ENCODE assay signal across 1 cellular context in the genomic region with DNA sequence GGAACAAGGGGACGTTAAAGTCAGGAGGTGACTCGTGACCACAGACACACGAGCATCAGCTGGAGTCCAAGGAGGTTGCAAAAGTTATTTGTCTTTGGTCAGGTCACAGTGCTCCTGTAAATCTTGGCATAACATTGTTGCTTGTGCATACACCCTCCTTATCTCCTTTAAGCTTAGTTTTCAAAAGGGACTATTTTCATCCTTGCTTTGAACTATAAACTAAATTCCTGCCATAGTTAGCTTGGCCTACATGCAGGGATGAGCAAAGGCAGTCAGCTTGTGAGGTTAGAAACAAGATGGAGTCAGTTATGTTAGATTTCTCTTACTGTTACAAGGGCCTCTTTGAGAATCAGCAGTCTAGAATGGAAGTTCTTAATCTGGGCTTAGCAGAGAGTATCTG.
TF ChIP-seq lines count a peak whose summit lies in the region.

No MANE protein-coding gene starts in this region.

TF ChIP-seq in K562, 482 proteins besides CTCF, POLR2A, EP300 and RAD21 (continues in another document):
- TF ChIP-seq, protein P1, sequence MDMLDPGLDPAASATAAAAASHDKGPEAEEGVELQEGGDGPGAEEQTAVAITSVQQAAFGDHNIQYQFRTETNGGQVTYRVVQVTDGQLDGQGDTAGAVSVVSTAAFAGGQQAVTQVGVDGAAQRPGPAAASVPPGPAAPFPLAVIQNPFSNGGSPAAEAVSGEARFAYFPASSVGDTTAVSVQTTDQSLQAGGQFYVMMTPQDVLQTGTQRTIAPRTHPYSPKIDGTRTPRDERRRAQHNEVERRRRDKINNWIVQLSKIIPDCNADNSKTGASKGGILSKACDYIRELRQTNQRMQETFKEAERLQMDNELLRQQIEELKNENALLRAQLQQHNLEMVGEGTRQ (CRISPR knock-in tag; IDR thresholded peaks at IDR 0.05): no peak
- TF ChIP-seq MED1 (CRISPR knock-in tag; IDR thresholded peaks at IDR 0.05; ENCODE audit: borderline replicate concordance) (no peak), CXXC5 (CRISPR knock-in tag; IDR thresholded peaks at IDR 0.05) (peak; percentile 42; the same call in 1 of the 2 replicates), DMBX1 (CRISPR knock-in tag; IDR thresholded peaks at IDR 0.05; ENCODE audit: borderline replicate concordance) (peak; percentile 62; the same call in 1 of the 2 replicates), MCM7 (IDR thresholded peaks at IDR 0.05) (no peak), FOXA3 (CRISPR knock-in tag; conservative IDR thresholded peaks at IDR 0.05 in 1 of 2, IDR thresholded peaks at IDR 0.05 in 1 of 2) (no peak), RBM17 (IDR thresholded peaks at IDR 0.05; ENCODE audit: borderline replicate concordance, low read depth, low read length) (no peak), L3MBTL2 (IDR thresholded peaks at IDR 0.05) (no peak), TEAD1 (CRISPR knock-in tag; IDR thresholded peaks at IDR 0.05) (peak in 1 of 2 experiments; percentile 53; a peak in 1 of 4 replicates), NFE2L1 (tag; IDR thresholded peaks at IDR 0.05; ENCODE audit: borderline replicate concordance, low read depth) (0 out of 2 replicates have a peak, but pooled peaks have one; percentile 14), ERF (CRISPR knock-in tag; IDR thresholded peaks at IDR 0.05) (no peak), ZKSCAN8 (CRISPR knock-in tag; IDR thresholded peaks at IDR 0.05) (peak; percentile 66; the same call in 1 of the 2 replicates), ARID2 (IDR thresholded peaks at IDR 0.05) (no peak), ZNF324 (CRISPR knock-in tag; IDR thresholded peaks at IDR 0.05) (no peak), BMI1 (IDR thresholded peaks at IDR 0.05; ENCODE audit: low read length) (no peak), YY1 (IDR thresholded peaks at IDR 0.05; ENCODE audit: borderline replicate concordance in 1 of 3, control insufficient read depth in 1 of 3, extremely low read depth in 1 of 3, insufficient read depth in 3 of 3, insufficient read length in 1 of 3, insufficient replicate concordance in 2 of 3, low read depth in 1 of 3, low read length in 2 of 3) (no peak), BACH1 (tag; IDR thresholded peaks at IDR 0.05) (peak; percentile 75), GATA2 (CRISPR knock-in tag; IDR thresholded peaks at IDR 0.05) (no peak), ZNF584 (CRISPR knock-in tag; IDR thresholded peaks at IDR 0.05; ENCODE audit: low read depth) (peak; percentile 34; the same call in 1 of the 2 replicates), PURB (CRISPR knock-in tag; IDR thresholded peaks at IDR 0.05; ENCODE audit: low read depth) (no peak), STAT5A (IDR thresholded peaks at IDR 0.05; ENCODE audit: borderline replicate concordance, low read length) (no peak), NFXL1 (CRISPR knock-in tag; IDR thresholded peaks at IDR 0.05) (peak; percentile 88), ELF2 (CRISPR knock-in tag; IDR thresholded peaks at IDR 0.05) (no peak), SMAD4 (CRISPR knock-in tag; conservative IDR thresholded peaks at IDR 0.05) (peak; percentile 71), ZNF23 (CRISPR knock-in tag; IDR thresholded peaks at IDR 0.05) (no peak), GTF2A2 (tag; IDR thresholded peaks at IDR 0.05) (0 out of 2 replicates have a peak, but pooled peaks have one; percentile 40), ZC3H11A (IDR thresholded peaks at IDR 0.05; ENCODE audit: low read depth, low read length) (no peak), ELF1 (tag; IDR thresholded peaks at IDR 0.05) (no peak)
- TF ChIP-seq, protein P2, sequence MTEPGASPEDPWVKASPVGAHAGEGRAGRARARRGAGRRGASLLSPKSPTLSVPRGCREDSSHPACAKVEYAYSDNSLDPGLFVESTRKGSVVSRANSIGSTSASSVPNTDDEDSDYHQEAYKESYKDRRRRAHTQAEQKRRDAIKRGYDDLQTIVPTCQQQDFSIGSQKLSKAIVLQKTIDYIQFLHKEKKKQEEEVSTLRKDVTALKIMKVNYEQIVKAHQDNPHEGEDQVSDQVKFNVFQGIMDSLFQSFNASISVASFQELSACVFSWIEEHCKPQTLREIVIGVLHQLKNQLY (CRISPR knock-in tag; conservative IDR thresholded peaks at IDR 0.05): no peak
- TF ChIP-seq, protein P3, sequence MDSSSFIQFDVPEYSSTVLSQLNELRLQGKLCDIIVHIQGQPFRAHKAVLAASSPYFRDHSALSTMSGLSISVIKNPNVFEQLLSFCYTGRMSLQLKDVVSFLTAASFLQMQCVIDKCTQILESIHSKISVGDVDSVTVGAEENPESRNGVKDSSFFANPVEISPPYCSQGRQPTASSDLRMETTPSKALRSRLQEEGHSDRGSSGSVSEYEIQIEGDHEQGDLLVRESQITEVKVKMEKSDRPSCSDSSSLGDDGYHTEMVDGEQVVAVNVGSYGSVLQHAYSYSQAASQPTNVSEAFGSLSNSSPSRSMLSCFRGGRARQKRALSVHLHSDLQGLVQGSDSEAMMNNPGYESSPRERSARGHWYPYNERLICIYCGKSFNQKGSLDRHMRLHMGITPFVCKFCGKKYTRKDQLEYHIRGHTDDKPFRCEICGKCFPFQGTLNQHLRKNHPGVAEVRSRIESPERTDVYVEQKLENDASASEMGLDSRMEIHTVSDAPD (CRISPR knock-in tag; IDR thresholded peaks at IDR 0.05): no peak
- TF ChIP-seq, protein P4, sequence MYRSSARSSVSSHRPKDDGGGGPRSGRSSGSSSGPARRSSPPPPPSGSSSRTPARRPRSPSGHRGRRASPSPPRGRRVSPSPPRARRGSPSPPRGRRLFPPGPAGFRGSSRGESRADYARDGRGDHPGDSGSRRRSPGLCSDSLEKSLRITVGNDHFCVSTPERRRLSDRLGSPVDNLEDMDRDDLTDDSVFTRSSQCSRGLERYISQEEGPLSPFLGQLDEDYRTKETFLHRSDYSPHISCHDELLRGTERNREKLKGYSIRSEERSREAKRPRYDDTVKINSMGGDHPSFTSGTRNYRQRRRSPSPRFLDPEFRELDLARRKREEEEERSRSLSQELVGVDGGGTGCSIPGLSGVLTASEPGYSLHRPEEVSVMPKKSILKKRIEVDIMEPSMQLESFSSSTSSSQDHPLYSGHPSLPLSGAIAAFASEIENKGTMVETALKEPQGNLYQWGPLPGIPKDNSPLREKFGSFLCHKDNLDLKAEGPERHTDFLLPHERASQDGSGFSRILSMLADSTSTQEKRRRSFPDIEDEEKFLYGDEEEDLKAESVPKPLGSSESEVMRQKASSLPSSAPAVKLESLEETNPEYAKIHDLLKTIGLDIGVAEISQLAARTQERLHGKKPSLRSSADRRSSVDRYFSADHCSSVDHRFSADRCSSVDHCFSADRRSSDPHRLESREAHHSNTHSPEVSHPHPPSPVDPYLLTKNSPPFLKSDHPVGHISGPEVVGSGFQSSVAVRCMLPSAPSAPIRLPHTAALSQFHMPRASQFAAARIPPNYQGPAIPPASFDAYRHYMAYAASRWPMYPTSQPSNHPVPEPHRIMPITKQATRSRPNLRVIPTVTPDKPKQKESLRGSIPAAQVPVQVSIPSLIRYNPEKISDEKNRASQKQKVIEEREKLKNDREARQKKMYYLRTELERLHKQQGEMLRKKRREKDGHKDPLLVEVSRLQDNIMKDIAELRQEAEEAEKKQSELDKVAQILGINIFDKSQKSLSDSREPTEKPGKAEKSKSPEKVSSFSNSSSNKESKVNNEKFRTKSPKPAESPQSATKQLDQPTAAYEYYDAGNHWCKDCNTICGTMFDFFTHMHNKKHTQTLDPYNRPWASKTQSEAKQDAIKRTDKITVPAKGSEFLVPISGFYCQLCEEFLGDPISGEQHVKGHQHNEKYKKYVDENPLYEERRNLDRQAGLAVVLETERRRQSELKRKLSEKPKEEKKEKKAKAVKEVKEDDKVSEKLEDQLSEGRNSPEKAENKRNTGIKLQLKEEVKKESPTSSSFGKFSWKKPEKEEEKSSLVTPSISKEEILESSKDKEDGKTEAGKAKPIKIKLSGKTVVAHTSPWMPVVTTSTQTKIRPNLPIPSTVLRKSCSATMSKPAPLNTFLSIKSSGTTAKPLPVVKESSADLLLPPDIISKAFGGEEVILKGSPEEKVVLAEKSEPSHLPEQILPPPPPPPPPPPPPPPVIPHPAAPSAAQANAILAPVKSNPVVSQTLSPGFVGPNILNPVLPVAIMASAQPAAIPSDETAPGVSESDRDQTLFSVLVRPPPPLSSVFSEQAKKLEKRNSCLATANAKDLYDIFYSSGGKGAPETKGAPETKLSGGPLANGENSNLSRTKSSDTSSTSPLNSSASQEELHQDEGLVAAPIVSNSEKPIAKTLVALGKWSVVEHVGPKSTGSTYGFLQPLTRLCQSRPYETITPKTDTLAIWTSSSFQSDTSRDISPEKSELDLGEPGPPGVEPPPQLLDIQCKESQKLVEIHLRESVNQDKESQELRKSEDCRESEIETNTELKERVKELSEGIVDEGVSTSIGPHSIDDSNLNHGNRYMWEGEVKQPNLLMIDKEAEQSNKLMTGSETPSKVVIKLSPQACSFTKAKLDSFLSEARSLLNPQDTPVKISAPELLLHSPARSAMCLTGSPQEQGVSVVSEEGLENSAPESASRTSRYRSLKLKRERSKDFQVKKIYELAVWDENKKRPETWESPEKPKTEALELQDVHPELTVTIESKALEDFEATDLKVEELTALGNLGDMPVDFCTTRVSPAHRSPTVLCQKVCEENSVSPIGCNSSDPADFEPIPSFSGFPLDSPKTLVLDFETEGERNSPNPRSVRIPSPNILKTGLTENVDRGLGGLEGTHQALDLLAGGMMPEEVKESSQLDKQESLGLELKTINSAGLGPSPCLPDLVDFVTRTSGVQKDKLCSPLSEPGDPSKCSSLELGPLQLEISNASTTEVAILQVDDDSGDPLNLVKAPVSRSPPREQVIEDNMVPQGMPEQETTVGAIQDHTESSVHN (IDR thresholded peaks at IDR 0.05; ENCODE audit: borderline replicate concordance in 1 of 2, low read depth in 1 of 2): no peak
- TF ChIP-seq, protein P5, sequence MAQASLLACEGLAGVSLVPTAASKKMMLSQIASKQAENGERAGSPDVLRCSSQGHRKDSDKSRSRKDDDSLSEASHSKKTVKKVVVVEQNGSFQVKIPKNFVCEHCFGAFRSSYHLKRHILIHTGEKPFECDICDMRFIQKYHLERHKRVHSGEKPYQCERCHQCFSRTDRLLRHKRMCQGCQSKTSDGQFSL (CRISPR knock-in tag; IDR thresholded peaks at IDR 0.05): no peak
- TF ChIP-seq, protein P5 (tag; IDR thresholded peaks at IDR 0.05): peak in 1 of 2 experiments; percentile 76; a peak in 1 of 4 replicates
- TF ChIP-seq, protein P6, sequence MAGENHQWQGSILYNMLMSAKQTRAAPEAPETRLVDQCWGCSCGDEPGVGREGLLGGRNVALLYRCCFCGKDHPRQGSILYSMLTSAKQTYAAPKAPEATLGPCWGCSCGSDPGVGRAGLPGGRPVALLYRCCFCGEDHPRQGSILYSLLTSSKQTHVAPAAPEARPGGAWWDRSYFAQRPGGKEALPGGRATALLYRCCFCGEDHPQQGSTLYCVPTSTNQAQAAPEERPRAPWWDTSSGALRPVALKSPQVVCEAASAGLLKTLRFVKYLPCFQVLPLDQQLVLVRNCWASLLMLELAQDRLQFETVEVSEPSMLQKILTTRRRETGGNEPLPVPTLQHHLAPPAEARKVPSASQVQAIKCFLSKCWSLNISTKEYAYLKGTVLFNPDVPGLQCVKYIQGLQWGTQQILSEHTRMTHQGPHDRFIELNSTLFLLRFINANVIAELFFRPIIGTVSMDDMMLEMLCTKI (IDR thresholded peaks at IDR 0.05; ENCODE audit: partially characterized antibody): no peak
- TF ChIP-seq, protein P7, sequence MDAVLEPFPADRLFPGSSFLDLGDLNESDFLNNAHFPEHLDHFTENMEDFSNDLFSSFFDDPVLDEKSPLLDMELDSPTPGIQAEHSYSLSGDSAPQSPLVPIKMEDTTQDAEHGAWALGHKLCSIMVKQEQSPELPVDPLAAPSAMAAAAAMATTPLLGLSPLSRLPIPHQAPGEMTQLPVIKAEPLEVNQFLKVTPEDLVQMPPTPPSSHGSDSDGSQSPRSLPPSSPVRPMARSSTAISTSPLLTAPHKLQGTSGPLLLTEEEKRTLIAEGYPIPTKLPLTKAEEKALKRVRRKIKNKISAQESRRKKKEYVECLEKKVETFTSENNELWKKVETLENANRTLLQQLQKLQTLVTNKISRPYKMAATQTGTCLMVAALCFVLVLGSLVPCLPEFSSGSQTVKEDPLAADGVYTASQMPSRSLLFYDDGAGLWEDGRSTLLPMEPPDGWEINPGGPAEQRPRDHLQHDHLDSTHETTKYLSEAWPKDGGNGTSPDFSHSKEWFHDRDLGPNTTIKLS (IDR thresholded peaks at IDR 0.05; ENCODE audit: borderline replicate concordance, low read depth): no peak
- TF ChIP-seq, protein P8, sequence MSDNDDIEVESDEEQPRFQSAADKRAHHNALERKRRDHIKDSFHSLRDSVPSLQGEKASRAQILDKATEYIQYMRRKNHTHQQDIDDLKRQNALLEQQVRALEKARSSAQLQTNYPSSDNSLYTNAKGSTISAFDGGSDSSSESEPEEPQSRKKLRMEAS (CRISPR knock-in tag; IDR thresholded peaks at IDR 0.05): no peak
- TF ChIP-seq, protein P9, sequence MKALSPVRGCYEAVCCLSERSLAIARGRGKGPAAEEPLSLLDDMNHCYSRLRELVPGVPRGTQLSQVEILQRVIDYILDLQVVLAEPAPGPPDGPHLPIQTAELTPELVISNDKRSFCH (CRISPR knock-in tag; IDR thresholded peaks at IDR 0.05): no peak
- TF ChIP-seq, protein P9 (tag; IDR thresholded peaks at IDR 0.05): peak; percentile 81
- TF ChIP-seq, protein P10, sequence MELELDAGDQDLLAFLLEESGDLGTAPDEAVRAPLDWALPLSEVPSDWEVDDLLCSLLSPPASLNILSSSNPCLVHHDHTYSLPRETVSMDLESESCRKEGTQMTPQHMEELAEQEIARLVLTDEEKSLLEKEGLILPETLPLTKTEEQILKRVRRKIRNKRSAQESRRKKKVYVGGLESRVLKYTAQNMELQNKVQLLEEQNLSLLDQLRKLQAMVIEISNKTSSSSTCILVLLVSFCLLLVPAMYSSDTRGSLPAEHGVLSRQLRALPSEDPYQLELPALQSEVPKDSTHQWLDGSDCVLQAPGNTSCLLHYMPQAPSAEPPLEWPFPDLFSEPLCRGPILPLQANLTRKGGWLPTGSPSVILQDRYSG (tag; conservative IDR thresholded peaks at IDR 0.05; ENCODE audit: low read depth): peak; percentile 79
- TF ChIP-seq, protein P11, sequence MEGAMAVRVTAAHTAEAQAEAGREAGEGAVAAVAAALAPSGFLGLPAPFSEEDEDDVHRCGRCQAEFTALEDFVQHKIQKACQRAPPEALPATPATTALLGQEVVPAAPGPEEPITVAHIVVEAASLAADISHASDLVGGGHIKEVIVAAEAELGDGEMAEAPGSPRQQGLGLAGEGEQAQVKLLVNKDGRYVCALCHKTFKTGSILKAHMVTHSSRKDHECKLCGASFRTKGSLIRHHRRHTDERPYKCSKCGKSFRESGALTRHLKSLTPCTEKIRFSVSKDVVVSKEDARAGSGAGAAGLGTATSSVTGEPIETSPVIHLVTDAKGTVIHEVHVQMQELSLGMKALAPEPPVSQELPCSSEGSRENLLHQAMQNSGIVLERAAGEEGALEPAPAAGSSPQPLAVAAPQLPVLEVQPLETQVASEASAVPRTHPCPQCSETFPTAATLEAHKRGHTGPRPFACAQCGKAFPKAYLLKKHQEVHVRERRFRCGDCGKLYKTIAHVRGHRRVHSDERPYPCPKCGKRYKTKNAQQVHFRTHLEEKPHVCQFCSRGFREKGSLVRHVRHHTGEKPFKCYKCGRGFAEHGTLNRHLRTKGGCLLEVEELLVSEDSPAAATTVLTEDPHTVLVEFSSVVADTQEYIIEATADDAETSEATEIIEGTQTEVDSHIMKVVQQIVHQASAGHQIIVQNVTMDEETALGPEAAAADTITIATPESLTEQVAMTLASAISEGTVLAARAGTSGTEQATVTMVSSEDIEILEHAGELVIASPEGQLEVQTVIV (CRISPR knock-in tag; IDR thresholded peaks at IDR 0.05; ENCODE audit: borderline replicate concordance): no peak
